ENCODE assay signal across 36 cellular contexts in the genomic region with DNA sequence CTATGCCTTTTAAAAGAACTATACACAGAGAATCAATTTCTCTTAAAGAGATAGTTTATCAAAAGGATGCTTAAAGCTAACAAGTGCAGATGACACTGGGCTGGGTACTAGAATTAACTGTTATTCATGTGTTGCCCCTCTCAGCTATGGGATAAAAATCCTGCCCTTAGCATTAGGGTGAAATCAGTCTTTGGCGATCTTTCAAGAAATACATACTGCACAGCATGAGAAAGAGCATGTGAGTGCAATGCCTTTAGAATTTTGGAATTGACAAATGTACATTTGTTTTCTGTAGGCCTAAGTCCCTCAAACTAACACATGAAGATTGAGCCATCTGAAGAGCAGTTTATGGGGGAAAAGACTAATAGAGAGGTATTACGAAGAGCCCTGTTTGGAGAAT.
DNase-seq lines count a peak whose midpoint lies in the region; ATAC-seq and TF ChIP-seq lines count a peak whose summit lies in the region.
"Had no signal": no experiment of that assay in that cellular context is flagged by ENCODE, and none has a peak within 500 bp of the region (broad histone marks: within the 10 kb centered on the region; RNA-seq: fewer than 3 reads in every experiment).

No MANE protein-coding gene starts in this region.

- H3K36me3 ChIP-seq in right lobe of liver, result no peaks in the 10 kb centered on the region
- H3K36me3 ChIP-seq: cardiac muscle cell, ovary, Peyer's patch, upper lobe of left lung had no signal

- no peaks in the 10 kb centered on the region for H3K4me1 ChIP-seq in right lobe of liver
- H3K4me1 ChIP-seq: Peyer's patch, upper lobe of left lung had no signal

- no peak overlapping the region for H3K4me3 ChIP-seq in right lobe of liver
- H3K4me3 ChIP-seq: cardiac muscle cell, coronary artery, ovary, Peyer's patch, upper lobe of left lung had no signal

- WGBS in right lobe of liver (ENCODE audit: insufficient coverage, low coverage, low lambda C conversion rate, missing lambda C conversion rate), result 84% methylated on average over 2 of the region's 2 CpGs

- H3K27me3 ChIP-seq in right lobe of liver, result no peaks in the 10 kb centered on the region
- H3K27me3 ChIP-seq: cardiac muscle cell, ovary, Peyer's patch, upper lobe of left lung had no signal

- no peaks in the 10 kb centered on the region for H3K36me3 Mint-ChIP-seq in activated naive CD4-positive, alpha-beta T cell treated with anti-CD3 and anti-CD28 coated beads, Interleukin-2, amount 10 ng/mL, durations not matched to agents 7 days and 5 days

- H3K9me3 ChIP-seq in right lobe of liver, result no peaks in the 10 kb centered on the region
- H3K9me3 ChIP-seq: ovary, Peyer's patch, upper lobe of left lung had no signal

- ATAC-seq in GM21528 (IDR thresholded peaks at IDR 0.05; ENCODE audit: low FRiP score, unreplicated experiment) (no peak), right lobe of liver (no peak)
- ATAC-seq: activated CD4-positive, alpha-beta T cell treated with anti-CD3 and anti-CD28 coated beads for 36 hours; activated CD8-positive, alpha-beta T cell treated with anti-CD3 and anti-CD28 coated beads for 36 hours; esophagus mucosa had no signal

- peak; percentile 30 for DNase-seq in EL
- DNase-seq in NCI-H69 (lab: John Stamatoyannopoulos, UW), result peak; percentile 44
- peak; percentile 24 for DNase-seq in brain pericyte (ENCODE audit: low read depth, low spot score)
- peak; percentile 4 for DNase-seq in fibroblast of the conjunctiva (ENCODE audit: low read depth)
- DNase-seq in activated naive CD4-positive, alpha-beta T cell treated with anti-CD3 and anti-CD28 coated beads, Interleukin-2, amount 10 ng/mL, durations not matched to agents 7 days and 5 days, result no peak
- no peak for DNase-seq in Ammon's horn (ENCODE audit: low spot score)
- no peak for DNase-seq in right lobe of liver
- DNase-seq: activated CD4-positive, alpha-beta T cell treated with anti-CD3 and anti-CD28 coated beads for 36 hours; activated CD8-positive, alpha-beta T cell treated with anti-CD3 and anti-CD28 coated beads for 36 hours; amygdala; Caco-2; DMS79 treated with DMSO at 0.1 percent for 48 hours; GOT3; HFFc6; hypothalamus; immature natural killer cell; NCI-H1092 treated with DMSO at 0.1 percent for 48 hours; NCI-H1930; NCI-H748 treated with DMSO at 0.1 percent for 48 hours; nephron progenitor cell; ovary; Peyer's patch; retina; SHP77 treated with DMSO at 0.1 percent for 48 hours; small intestine; stimulated activated naive CD4-positive, alpha-beta T cell; T-helper 9 cell; upper lobe of left lung had no signal

- H3K9me3 Mint-ChIP-seq in activated naive CD4-positive, alpha-beta T cell treated with anti-CD3 and anti-CD28 coated beads, Interleukin-2, amount 10 ng/mL, durations not matched to agents 7 days and 5 days, result no peaks in the 10 kb centered on the region
- H3K9me3 Mint-ChIP-seq: activated CD8-positive, alpha-beta T cell treated with anti-CD3 and anti-CD28 coated beads for 36 hours; activated naive CD4-positive, alpha-beta T cell treated with anti-CD3 and anti-CD28 coated beads, Interleukin-2, amount 50 U/mL, for 24 hours; activated T-helper 2 cell treated with anti-CD3 and anti-CD28 coated beads, Interferon-gamma antibody, Interleukin-2, Interleukin-4, amounts not matched to agents 10 μg/mL and 5 μg/mL and 100 μg/mL, durations not matched to agents 14 hours and 24 hours and 36 hours; HFFc6; immature natural killer cell had no signal

- H3K4me1 Mint-ChIP-seq in activated naive CD4-positive, alpha-beta T cell treated with anti-CD3 and anti-CD28 coated beads, Interleukin-2, amount 10 ng/mL, durations not matched to agents 7 days and 5 days, result no peaks in the 10 kb centered on the region
- H3K4me1 Mint-ChIP-seq: activated CD4-positive, alpha-beta T cell treated with anti-CD3 and anti-CD28 coated beads for 36 hours; activated naive CD4-positive, alpha-beta T cell treated with anti-CD3 and anti-CD28 coated beads, Interleukin-2, amount 50 U/mL, for 24 hours had no signal

- TF ChIP-seq POLR2A in right lobe of liver (IDR thresholded peaks at IDR 0.05), result no peak

- no peak overlapping the region for H3K4me3 Mint-ChIP-seq in activated naive CD4-positive, alpha-beta T cell treated with anti-CD3 and anti-CD28 coated beads, Interleukin-2, amount 10 ng/mL, durations not matched to agents 7 days and 5 days
- H3K4me3 Mint-ChIP-seq: activated CD4-positive, alpha-beta T cell treated with anti-CD3 and anti-CD28 coated beads for 36 hours; activated CD8-positive, alpha-beta T cell treated with anti-CD3 and anti-CD28 coated beads for 36 hours; activated naive CD4-positive, alpha-beta T cell treated with anti-CD3 and anti-CD28 coated beads, Interleukin-2, amount 50 U/mL, for 24 hours; HFFc6; immature natural killer cell; nephron progenitor cell had no signal

- no peak for TF ChIP-seq CTCF in right lobe of liver (IDR thresholded peaks at IDR 0.05)

- H3K27me3 Mint-ChIP-seq in activated naive CD4-positive, alpha-beta T cell treated with anti-CD3 and anti-CD28 coated beads, Interleukin-2, amount 10 ng/mL, durations not matched to agents 7 days and 5 days, result no peaks in the 10 kb centered on the region
- H3K27me3 Mint-ChIP-seq: activated CD4-positive, alpha-beta T cell treated with anti-CD3 and anti-CD28 coated beads for 36 hours; activated CD8-positive, alpha-beta T cell treated with anti-CD3 and anti-CD28 coated beads for 36 hours; activated naive CD4-positive, alpha-beta T cell treated with anti-CD3 and anti-CD28 coated beads, Interleukin-2, amount 50 U/mL, for 24 hours had no signal

- CTCF ChIA-PET in activated naive CD4-positive, alpha-beta T cell treated with anti-CD3 and anti-CD28 coated beads, Interleukin-2, amount 10 ng/mL, durations not matched to agents 7 days and 5 days (lab: Charles Lee), result no interaction called here

- no peak overlapping the region for H3K27ac ChIP-seq in right lobe of liver
- H3K27ac ChIP-seq: C4-2B, cardiac muscle cell, coronary artery, ovary, Peyer's patch, upper lobe of left lung, VCaP had no signal

- intact Hi-C loops in right lobe of liver (cut with DNase I), result no loop called here

- H3K27ac Mint-ChIP-seq in activated naive CD4-positive, alpha-beta T cell treated with anti-CD3 and anti-CD28 coated beads, Interleukin-2, amount 10 ng/mL, durations not matched to agents 7 days and 5 days, result no peak overlapping the region
- H3K27ac Mint-ChIP-seq: activated CD4-positive, alpha-beta T cell treated with anti-CD3 and anti-CD28 coated beads for 36 hours; activated CD8-positive, alpha-beta T cell treated with anti-CD3 and anti-CD28 coated beads for 36 hours; activated naive CD4-positive, alpha-beta T cell treated with anti-CD3 and anti-CD28 coated beads, Interleukin-2, amount 50 U/mL, for 24 hours; activated T-helper 2 cell treated with anti-CD3 and anti-CD28 coated beads, Interferon-gamma antibody, Interleukin-2, Interleukin-4, amounts not matched to agents 10 μg/mL and 5 μg/mL and 100 μg/mL, durations not matched to agents 14 hours and 24 hours and 36 hours; HFFc6; nephron progenitor cell had no signal

Comparison
In these comparisons a context has a peak if more than half of its experiments do, and no peak if none do; other contexts are left out.
1. DNase-seq: peak in EL (single experiment), NCI-H69 (single experiment), brain pericyte (single experiment) and fibroblast of the conjunctiva (single experiment); none in activated naive CD4-positive, alpha-beta T cell treated with anti-CD3 and anti-CD28 coated beads, Interleukin-2, amount 10 ng/mL, durations not matched to agents 7 days and 5 days (single experiment), Ammon's horn (single experiment) and right lobe of liver (0 of 3).